Comparison of ENCODE assay signal across 17 cellular contexts in genomic region chr2:46177461-46178089, GRCh38.
DNase-seq lines count a peak whose midpoint lies in the region; ATAC-seq, FAIRE-seq and TF ChIP-seq lines count a peak whose summit lies in the region.
"Had no signal": no experiment of that assay in that cellular context is flagged by ENCODE, and none has a peak within 500 bp of the region (broad histone marks: within the 10 kb centered on the region; RNA-seq: fewer than 3 reads in every experiment).

No MANE protein-coding gene starts in this region.

- no peak for TF ChIP-seq POLR2A in H1 (IDR thresholded peaks at IDR 0.05; ENCODE audit: control extremely low read depth in 1 of 2, low read depth in 2 of 2, low read length in 2 of 2)

- no peak overlapping the region for H2BK20ac ChIP-seq in H1 (ENCODE audit: low read length)

- H2AK5ac ChIP-seq in H1 (ENCODE audit: low read depth, low read length) = no peak overlapping the region

- H3K4ac ChIP-seq in H1 (replicated peaks; ENCODE audit: insufficient read length, low read depth, low read length) = no peak overlapping the region

- H3K23ac ChIP-seq in H1 (ENCODE audit: insufficient read length) = no peak overlapping the region

- H3K4me3 ChIP-seq in CD8-positive, alpha-beta T cell (ENCODE audit: low read depth, low read length) = no peak overlapping the region
- no peak overlapping the region for H3K4me3 ChIP-seq in H1 (ENCODE audit: extremely low read depth in 1 of 4, insufficient read depth in 2 of 4, low read depth in 3 of 4, low read length in 4 of 4)
- no peak overlapping the region for H3K4me3 ChIP-seq in effector memory CD4-positive, alpha-beta T cell (ENCODE audit: insufficient read depth, low read depth, low read length, poor library complexity, severe bottlenecking)
- H3K4me3 ChIP-seq: suprapubic skin had no signal

- peak in 1 of 7 experiments; percentile 33 for DNase-seq in CD8-positive, alpha-beta T cell
- DNase-seq in M059J (ENCODE audit: low read depth) (peak; percentile 37), H1 (ENCODE audit: low read depth in 1 of 2, low spot score in 2 of 2) (no peak), natural killer cell (peak; percentile 19), medulla oblongata (ENCODE audit: extremely low spot score) (no peak), T1000 (lab: John Stamatoyannopoulos, UW) (no peak)
- DNase-seq in effector memory CD4-positive, alpha-beta T cell = no peak
- DNase-seq: activated CD4-positive, alpha-beta T cell treated with anti-CD3 and anti-CD28 coated beads, Interleukin-2, amount 10 ng/mL, durations not matched to agents 7 days and 5 days; GOT3; hippocampal formation; kidney glomerular epithelial cell; mesendoderm; NCI-H1417 treated with DMSO at 0.1 percent for 48 hours; NCI-H526; SW 1271 had no signal

- H3K9me3 ChIP-seq in CD8-positive, alpha-beta T cell (ENCODE audit: low read length) = no peaks in the 10 kb centered on the region
- H3K9me3 ChIP-seq in H1 (ENCODE audit: insufficient read depth in 2 of 2, low read depth in 1 of 2, low read length in 1 of 2) = no peaks in the 10 kb centered on the region
- no peaks in the 10 kb centered on the region for H3K9me3 ChIP-seq in effector memory CD4-positive, alpha-beta T cell (ENCODE audit: control insufficient read depth, low read length)
- H3K9me3 ChIP-seq: suprapubic skin had no signal

- no peak for FAIRE-seq in H1 (lab: Jason Lieb, UNC)

- TF ChIP-seq CTCF in CD8-positive, alpha-beta T cell (IDR thresholded peaks at IDR 0.05) = no peak
- TF ChIP-seq CTCF in H1 (IDR thresholded peaks at IDR 0.05; ENCODE audit: control extremely low read depth in 1 of 3, insufficient read depth in 1 of 3, low read depth in 1 of 3, low read length in 3 of 3) = no peak
- TF ChIP-seq CTCF in natural killer cell (IDR thresholded peaks at IDR 0.05) = no peak

- H4K5ac ChIP-seq in H1 (ENCODE audit: insufficient read length, low read depth, low read length) = no peak overlapping the region

- peaks cover 16% of the 10 kb centered on the region for H3K4me1 Mint-ChIP-seq in CD8-positive, alpha-beta T cell (ENCODE audit: low read depth)
- H3K4me1 Mint-ChIP-seq in natural killer cell = peaks cover 48 to 53% of the 10 kb centered on the region in 2 donors

- no peak overlapping the region for H3K56ac ChIP-seq in H1 (replicated peaks; ENCODE audit: insufficient read length, low read depth, low read length)

- H4K8ac ChIP-seq in H1 (ENCODE audit: extremely low read depth, insufficient read depth, low read length) = no peak overlapping the region

- H3K4me3 Mint-ChIP-seq in CD8-positive, alpha-beta T cell = no peak overlapping the region
- peak overlapping the region; percentile 41 for H3K4me3 Mint-ChIP-seq in natural killer cell
- H3K4me3 Mint-ChIP-seq: activated CD4-positive, alpha-beta T cell treated with anti-CD3 and anti-CD28 coated beads, Interleukin-2, amount 10 ng/mL, durations not matched to agents 7 days and 5 days had no signal

- peak; percentile 36 for ATAC-seq in CD8-positive, alpha-beta T cell
- peak; percentile 33 to 61 (median 45) for ATAC-seq in natural killer cell
- no peak for ATAC-seq in GM21786 (IDR thresholded peaks at IDR 0.05; ENCODE audit: unreplicated experiment)

- H3K9me3 Mint-ChIP-seq in CD8-positive, alpha-beta T cell = no peaks in the 10 kb centered on the region
- no peaks in the 10 kb centered on the region for H3K9me3 Mint-ChIP-seq in natural killer cell
- H3K9me3 Mint-ChIP-seq: activated CD4-positive, alpha-beta T cell treated with anti-CD3 and anti-CD28 coated beads, Interleukin-2, amount 10 ng/mL, durations not matched to agents 7 days and 5 days had no signal

- no peak overlapping the region for H4K91ac ChIP-seq in H1 (replicated peaks; ENCODE audit: insufficient read length, low read length)

- peak overlapping the region; percentile 64 for H3K27ac Mint-ChIP-seq in CD8-positive, alpha-beta T cell
- peak overlapping the region; percentile 71 to 87 for H3K27ac Mint-ChIP-seq in natural killer cell
- H3K27ac Mint-ChIP-seq: activated CD4-positive, alpha-beta T cell treated with anti-CD3 and anti-CD28 coated beads, Interleukin-2, amount 10 ng/mL, durations not matched to agents 7 days and 5 days had no signal

- TF ChIP-seq RAD21 in H1 (IDR thresholded peaks at IDR 0.05 in 1 of 2, conservative IDR thresholded peaks at IDR 0.05 in 1 of 2; ENCODE audit: low read depth in 2 of 2, low read length in 2 of 2) = no peak

- H3K9ac ChIP-seq in H1 (replicated peaks in 1 of 4; ENCODE audit: extremely low read depth in 1 of 4, low read depth in 3 of 4, low read length in 3 of 4) = no peak overlapping the region

- 0 out of 2 replicates have a peak overlapping the region, but pooled peaks have one; percentile 29 for H2BK15ac ChIP-seq in H1 (ENCODE audit: low read length)

- no peaks in the 10 kb centered on the region for H3K36me3 Mint-ChIP-seq in CD8-positive, alpha-beta T cell
- no peaks in the 10 kb centered on the region for H3K36me3 Mint-ChIP-seq in natural killer cell

- peaks cover 5% of the 10 kb centered on the region for H3K4me1 ChIP-seq in CD8-positive, alpha-beta T cell (ENCODE audit: insufficient read depth, low read length)
- H3K4me1 ChIP-seq in H1 (replicated peaks in 1 of 4; ENCODE audit: control insufficient read depth in 3 of 4, insufficient read depth in 4 of 4, low read length in 3 of 4) = no peaks in the 10 kb centered on the region
- no peaks in the 10 kb centered on the region for H3K4me1 ChIP-seq in effector memory CD4-positive, alpha-beta T cell (ENCODE audit: control insufficient read depth, insufficient read depth, low read length, poor library complexity, severe bottlenecking)

- no peaks in the 10 kb centered on the region for H3K79me2 ChIP-seq in H1 (ENCODE audit: control insufficient read depth in 1 of 2, insufficient read depth in 2 of 2, low read length in 2 of 2)

- no peaks in the 10 kb centered on the region for H3K79me1 ChIP-seq in H1 (ENCODE audit: low read depth, low read length)

- TF ChIP-seq EP300 in H1 (IDR thresholded peaks at IDR 0.05; ENCODE audit: borderline replicate concordance in 1 of 2, low read depth in 2 of 2, low read length in 2 of 2) = no peak

- no peaks in the 10 kb centered on the region for H3K36me3 ChIP-seq in CD8-positive, alpha-beta T cell (ENCODE audit: insufficient read depth, low read length)
- no peaks in the 10 kb centered on the region for H3K36me3 ChIP-seq in H1 (ENCODE audit: control insufficient read depth in 2 of 4, insufficient read depth in 4 of 4, low read length in 3 of 4)
- no peaks in the 10 kb centered on the region for H3K36me3 ChIP-seq in effector memory CD4-positive, alpha-beta T cell (ENCODE audit: control insufficient read depth, insufficient read depth, low read length)
- H3K36me3 ChIP-seq: suprapubic skin had no signal

- H3K14ac ChIP-seq in H1 (ENCODE audit: insufficient read length) = no peak overlapping the region

- no peak overlapping the region for H3K27ac ChIP-seq in CD8-positive, alpha-beta T cell (ENCODE audit: low read depth, low read length)
- H3K27ac ChIP-seq in H1 (ENCODE audit: low read depth, low read length) = no peak overlapping the region
- H3K27ac ChIP-seq in effector memory CD4-positive, alpha-beta T cell (ENCODE audit: insufficient read depth, low read length, poor library complexity, severe bottlenecking) = no peak overlapping the region
- H3K27ac ChIP-seq: suprapubic skin had no signal

- 88% methylated on average over 6 of the region's 6 CpGs; no CpG with 5 or more reads in 1 of the 2 experiments for WGBS in H1 (ENCODE audit: extremely low coverage in 1 of 2, insufficient coverage in 1 of 2, insufficient read length in 1 of 2, insufficient replicate concordance in 2 of 2, low coverage in 1 of 2, low lambda C conversion rate in 2 of 2, missing lambda C conversion rate in 1 of 2), 2 experiments

- H3K23me2 ChIP-seq in H1 (ENCODE audit: low read depth, low read length) = no peaks in the 10 kb centered on the region

- CTCF ChIA-PET in CD8-positive, alpha-beta T cell (lab: Charles Lee) = interaction anchor here (0.7 kb wide), 1 partner anchor 16 kb away, joined by 3 read pairs; no protein-coding TSS in a partner anchor
- CTCF ChIA-PET in H1 (lab: Charles Lee; ENCODE audit: partially characterized antibody) = interaction anchor here (0.5 to 3.3 kb wide), 4 partner anchors 8 to 165 kb away, joined by 3 to 14 read pairs (median 4); no protein-coding TSS in a partner anchor

- no peak overlapping the region for H2AFZ ChIP-seq in H1 (ENCODE audit: low read length)

- POLR2A ChIA-PET in CD8-positive, alpha-beta T cell (lab: Charles Lee) = interaction anchor here (1.3 kb wide), 1 partner anchor 8 kb away, joined by 3 read pairs; no protein-coding TSS in a partner anchor
- POLR2A ChIA-PET in H1 (lab: Charles Lee; ENCODE audit: partially characterized antibody) = no interaction called here

- intact Hi-C loops in CD8-positive, alpha-beta T cell (cut with DNase I, micrococcal nuclease) = no loop called here
- intact Hi-C loops in natural killer cell (cut with micrococcal nuclease) = loop anchor here (1.0 to 5.0 kb wide), 2 partner anchors 30 to 120 kb away; partner anchors contain the start of gene EPAS1

- H3K4me2 ChIP-seq in H1 (ENCODE audit: insufficient read depth in 1 of 2, low read depth in 2 of 2, low read length in 2 of 2) = no peak overlapping the region

- no peak overlapping the region for H2BK5ac ChIP-seq in H1 (ENCODE audit: low read depth, low read length)

- no peak overlapping the region for H2BK12ac ChIP-seq in H1 (ENCODE audit: low read depth, low read length)

- no peaks in the 10 kb centered on the region for H4K20me1 ChIP-seq in H1 (replicated peaks in 1 of 2; ENCODE audit: control insufficient read depth in 1 of 2, insufficient read depth in 2 of 2, low read length in 2 of 2)

- H3K27me3 Mint-ChIP-seq in CD8-positive, alpha-beta T cell (ENCODE audit: low read depth) = no peaks in the 10 kb centered on the region
- H3K27me3 Mint-ChIP-seq in natural killer cell (ENCODE audit: low read depth in 2 of 2) = no peaks in the 10 kb centered on the region
- H3K27me3 Mint-ChIP-seq: activated CD4-positive, alpha-beta T cell treated with anti-CD3 and anti-CD28 coated beads, Interleukin-2, amount 10 ng/mL, durations not matched to agents 7 days and 5 days had no signal

- no peaks in the 10 kb centered on the region for H3K27me3 ChIP-seq in CD8-positive, alpha-beta T cell (ENCODE audit: insufficient read depth, low read length)
- no peaks in the 10 kb centered on the region for H3K27me3 ChIP-seq in H1 (replicated peaks in 1 of 4; ENCODE audit: control insufficient read depth in 3 of 4, extremely low read depth in 1 of 4, insufficient read depth in 3 of 4, low read length in 3 of 4)
- no peaks in the 10 kb centered on the region for H3K27me3 ChIP-seq in effector memory CD4-positive, alpha-beta T cell (replicated peaks; ENCODE audit: control insufficient read depth, insufficient read depth, low read length, poor library complexity, severe bottlenecking)
- H3K27me3 ChIP-seq: suprapubic skin had no signal

- H2BK120ac ChIP-seq in H1 (replicated peaks; ENCODE audit: low read depth, low read length) = no peak overlapping the region

- no peak overlapping the region for H3K18ac ChIP-seq in H1 (ENCODE audit: extremely low read depth, low read length)

TF ChIP-seq in H1, 55 proteins besides CTCF, POLR2A, EP300 and RAD21 (continues in another document):
- no peak for TF ChIP-seq EGR1 (IDR thresholded peaks at IDR 0.05; ENCODE audit: borderline replicate concordance, low read depth, low read length)
- TF ChIP-seq KDM4A (IDR thresholded peaks at IDR 0.05; ENCODE audit: low read depth, low read length, severe bottlenecking) = no peak
- TF ChIP-seq CREB1 (IDR thresholded peaks at IDR 0.05) = no peak

Comparison
In these comparisons a context has a peak if more than half of its experiments do, and no peak if none do; other contexts are left out.
1. DNase-seq: peak in M059J (single experiment) and natural killer cell (single experiment); none in H1 (0 of 2), effector memory CD4-positive, alpha-beta T cell (0 of 3), medulla oblongata (single experiment) and T1000 (single experiment).